11 cellular contexts compared by ENCODE assay signal in genomic region chr11:128518493-128519207, GRCh38.
DNase-seq lines count a peak whose midpoint lies in the region; ATAC-seq and TF ChIP-seq lines count a peak whose summit lies in the region.
"Had no signal": no experiment of that assay in that cellular context is flagged by ENCODE, and none has a peak within 500 bp of the region (broad histone marks: within the 10 kb centered on the region; RNA-seq: fewer than 3 reads in every experiment).

No MANE protein-coding gene starts in this region.

- no peak for TF ChIP-seq CTCF in CD4-positive, alpha-beta T cell (IDR thresholded peaks at IDR 0.05)
- TF ChIP-seq CTCF in KMS-11 (conservative IDR thresholded peaks at IDR 0.05; ENCODE audit: low read depth, low read length) (no peak), neural crest cell (conservative IDR thresholded peaks at IDR 0.05) (no peak)

- peaks cover 72% of the 10 kb centered on the region for H3K4me1 ChIP-seq in KMS-11 (ENCODE audit: low read depth, poor library complexity, severe bottlenecking)

- intact Hi-C loops in CD4-positive, alpha-beta T cell (cut with DNase I, micrococcal nuclease), result loop anchor here in 1 of 2 experiments (2.0 to 10.0 kb wide), 3 partner anchors 16 to 236 kb away; no protein-coding TSS in a partner anchor

- peak overlapping the region; percentile 99 for H3K27ac Mint-ChIP-seq in CD4-positive, alpha-beta T cell
- peak overlapping the region; percentile 91 for H3K27ac Mint-ChIP-seq in central memory CD8-positive, alpha-beta T cell (ENCODE audit: low read depth)
- H3K27ac Mint-ChIP-seq in neural crest cell (ENCODE audit: unreplicated experiment), result no peak overlapping the region

- CTCF ChIA-PET in CD4-positive, alpha-beta T cell (lab: Charles Lee), result interaction anchor here (1.1 to 1.8 kb wide), 8 partner anchors 12 to 361 kb away, joined by 3 to 6 read pairs (median 4); no protein-coding TSS in a partner anchor

- H3K27me3 ChIP-seq in CD4-positive, alpha-beta T cell (ENCODE audit: control insufficient read depth, insufficient read depth, low read length), result no peaks in the 10 kb centered on the region
- no peaks in the 10 kb centered on the region for H3K27me3 ChIP-seq in KMS-11 (ENCODE audit: insufficient read depth, low read depth)
- H3K27me3 ChIP-seq: adrenal gland had no signal

- no peaks in the 10 kb centered on the region for H3K27me3 Mint-ChIP-seq in CD4-positive, alpha-beta T cell
- H3K27me3 Mint-ChIP-seq in central memory CD8-positive, alpha-beta T cell, result no peaks in the 10 kb centered on the region
- peaks cover 93% of the 10 kb centered on the region for H3K27me3 Mint-ChIP-seq in neural crest cell (ENCODE audit: low read depth)

- H3K79me2 ChIP-seq in KMS-11 (ENCODE audit: insufficient read depth, low read depth), result peaks cover 84% of the 10 kb centered on the region

- no peaks in the 10 kb centered on the region for H3K9me3 ChIP-seq in CD4-positive, alpha-beta T cell (ENCODE audit: control insufficient read depth, low read length)
- H3K9me3 ChIP-seq: adrenal gland had no signal

- H4K20me1 ChIP-seq in KMS-11 (ENCODE audit: insufficient read depth), result no peaks in the 10 kb centered on the region; the same call in 1 of the 2 replicates

- no peaks in the 10 kb centered on the region for H3K9me3 Mint-ChIP-seq in CD4-positive, alpha-beta T cell
- no peaks in the 10 kb centered on the region for H3K9me3 Mint-ChIP-seq in central memory CD8-positive, alpha-beta T cell
- H3K9me3 Mint-ChIP-seq in neural crest cell, result no peaks in the 10 kb centered on the region

- H3K4me3 ChIP-seq in KMS-11 (IDR thresholded peaks at IDR 0.05; ENCODE audit: insufficient read depth, low read depth, low read length), result no peak overlapping the region

- no peaks in the 10 kb centered on the region for H3K36me3 ChIP-seq in KMS-11 (ENCODE audit: insufficient read depth)
- H3K36me3 ChIP-seq: adrenal gland had no signal

- DNase-seq in CD4-positive, alpha-beta T cell, result no peak
- no peak for DNase-seq in central memory CD8-positive, alpha-beta T cell (ENCODE audit: low spot score in 2 of 2)
- DNase-seq in neural crest cell (ENCODE audit: low read depth, low spot score), result no peak
- DNase-seq in NCI-H526 (lab: John Stamatoyannopoulos, UW), result no peak
- no peak for DNase-seq in HT-29 (ENCODE audit: low spot score)
- DNase-seq in COLO668 (lab: John Stamatoyannopoulos, UW; ENCODE audit: unreplicated experiment), result no peak
- DNase-seq in AML-193 (lab: John Stamatoyannopoulos, UW), result no peak
- DNase-seq: adrenal gland, NCI-H1694, nucleus accumbens had no signal

- H3K27ac ChIP-seq in CD4-positive, alpha-beta T cell (ENCODE audit: low read depth, low read length), result peak overlapping the region; percentile 96
- H3K27ac ChIP-seq in KMS-11, result no peak overlapping the region

- no peak overlapping the region for H2AFZ ChIP-seq in KMS-11 (ENCODE audit: low read depth)

- H3K4me3 Mint-ChIP-seq in CD4-positive, alpha-beta T cell, result peak overlapping the region; percentile 93
- peak overlapping the region; percentile 98 for H3K4me3 Mint-ChIP-seq in central memory CD8-positive, alpha-beta T cell
- H3K4me3 Mint-ChIP-seq in neural crest cell, result peak overlapping the region; percentile 43

- ATAC-seq in CD4-positive, alpha-beta T cell (ENCODE audit: poor library complexity), result no peak
- no peak for ATAC-seq in central memory CD8-positive, alpha-beta T cell (replicated peaks; ENCODE audit: extremely low read depth, poor library complexity, severe bottlenecking)

- H3K9ac ChIP-seq in KMS-11, result no peak overlapping the region

- POLR2A ChIA-PET in CD4-positive, alpha-beta T cell (lab: Charles Lee), result interaction anchor here (0.6 to 26.3 kb wide), 25 partner anchors 10 to 480 kb away, joined by 3 to 611 read pairs (median 6); no protein-coding TSS in a partner anchor

- H3K4me2 ChIP-seq in KMS-11, result peak overlapping the region; percentile 96

- peaks cover 96% of the 10 kb centered on the region for H3K36me3 Mint-ChIP-seq in CD4-positive, alpha-beta T cell (ENCODE audit: low read depth)
- peaks cover 91% of the 10 kb centered on the region for H3K36me3 Mint-ChIP-seq in central memory CD8-positive, alpha-beta T cell (ENCODE audit: insufficient read depth)
- no peaks in the 10 kb centered on the region for H3K36me3 Mint-ChIP-seq in neural crest cell (ENCODE audit: low read depth)

- H3K4me1 Mint-ChIP-seq in CD4-positive, alpha-beta T cell (ENCODE audit: low read depth), result peaks cover 43% of the 10 kb centered on the region
- peaks cover 61% of the 10 kb centered on the region for H3K4me1 Mint-ChIP-seq in central memory CD8-positive, alpha-beta T cell
- H3K4me1 Mint-ChIP-seq in neural crest cell, result peaks cover 60% of the 10 kb centered on the region

Comparison
In these comparisons a context has a peak if more than half of its experiments do, and no peak if none do; other contexts are left out.
1. H3K4me3 Mint-ChIP-seq: peak in every context shown above with its lines; median percentile 98 in central memory CD8-positive, alpha-beta T cell; 93 in CD4-positive, alpha-beta T cell; 43 in neural crest cell.